ENCODE assay signal across 8 cellular contexts in genomic region chr7:43905209-43905946, GRCh38. TPM values are rescaled to one million over a fixed set of nuclear protein-coding genes. Genes with fewer than 3 reads are reported as not detected.
DNase-seq lines count a peak whose midpoint lies in the region; ATAC-seq and TF ChIP-seq lines count a peak whose summit lies in the region.

No MANE protein-coding gene starts in this region.

- 0 out of 2 replicates have a peak, but pooled peaks cover 3% of the 10 kb centered on the region for H3K27me3 ChIP-seq in SJCRH30

- no peaks in the 10 kb centered on the region for H3K36me3 Mint-ChIP-seq in natural killer cell

- TF ChIP-seq POLR2A in erythroblast (IDR thresholded peaks at IDR 0.05; ENCODE audit: low read length) = no peak

- H3K27ac Mint-ChIP-seq in natural killer cell = peak overlapping the region; percentile 81 to 82

- peak overlapping the region; percentile 95 for H3K4me3 Mint-ChIP-seq in natural killer cell

- no peaks in the 10 kb centered on the region for H3K9me3 ChIP-seq in SJCRH30 (replicated peaks)

- H3K4me3 ChIP-seq in GM12875 (ENCODE audit: low read depth, low read length) (peak overlapping the region; percentile 62), SJCRH30 (peak overlapping the region; percentile 77)

- peaks cover 18 to 37% of the 10 kb centered on the region in 2 donors for H3K4me1 Mint-ChIP-seq in natural killer cell

- TF ChIP-seq CTCF in GM12875 (IDR thresholded peaks at IDR 0.05; ENCODE audit: borderline replicate concordance, insufficient read depth, low read depth, low read length) (no peak), natural killer cell (IDR thresholded peaks at IDR 0.05) (no peak)

- H3K27me3 Mint-ChIP-seq in natural killer cell (ENCODE audit: low read depth in 2 of 2) = no peaks in the 10 kb centered on the region

- intact Hi-C loops in natural killer cell (cut with micrococcal nuclease) = no loop called here

- H3K9me3 Mint-ChIP-seq in natural killer cell = no peaks in the 10 kb centered on the region

- H3K27ac ChIP-seq in SJCRH30 = peak overlapping the region; percentile 31; the same call in 1 of the 2 replicates

- no peaks in the 10 kb centered on the region; the same call in none of the 2 replicates for H3K36me3 ChIP-seq in SJCRH30

- peak in 1 of 2 experiments; percentile 22 for DNase-seq in SJCRH30
- peak; percentile 13 to 28 for DNase-seq in erythroblast (lab: John Stamatoyannopoulos, UW)
- no peak for DNase-seq in natural killer cell
- DNase-seq in activated gamma-delta T cell treated with Interleukin-2 at 50 U/mL for 16 hours = no peak
- DNase-seq in NOMO-1 treated with dmso at 0.1 percent for 144 hours (lab: John Stamatoyannopoulos, UW; ENCODE audit: unreplicated experiment) = no peak

- ATAC-seq in natural killer cell (no peak), GM19397 (IDR thresholded peaks at IDR 0.05; ENCODE audit: unreplicated experiment) (no peak), HG03045 (IDR thresholded peaks at IDR 0.05; ENCODE audit: unreplicated experiment) (no peak)

- peaks cover 5% of the 10 kb centered on the region; the same call in 1 of the 2 replicates for H3K4me1 ChIP-seq in SJCRH30

RNA-seq across cellular contexts. Expression of gene URGCP, which starts 1.0 kb away (rescaled TPM):
- 17.4 and 19.6 TPM in 2 replicates for total RNA-seq in SJCRH30 (2014; rRNA removed; shearing (Covaris generic))
- 10 to 100 TPM; 11.5 to 24.4 (median 21.5) TPM for total RNA-seq in natural killer cell

RNA-seq across cellular contexts. Expression of gene UBE2D4, which starts 20.9 kb away (rescaled TPM):
- total RNA-seq in SJCRH30 (2014; rRNA removed; shearing (Covaris generic)) = 15.3 and 15.6 TPM in 2 replicates
- total RNA-seq in natural killer cell = 10 to 100 TPM in 1 of 3 donors, 1 to 10 TPM in 2; 5.3 to 10.6 (median 9.6) TPM

RNA-seq across cellular contexts. Expression of gene MRPS24, which starts 36.1 kb away (rescaled TPM):
- total RNA-seq in SJCRH30 (2014; rRNA removed; shearing (Covaris generic)) = 88.7 and 105 TPM in 2 replicates
- 10 to 100 TPM; 34.8 to 37.4 (median 35.7) TPM for total RNA-seq in natural killer cell

Comparison
In these comparisons a context has a peak if more than half of its experiments do, and no peak if none do; other contexts are left out.
1. DNase-seq: peak in erythroblast (2 of 2); none in natural killer cell (single experiment), activated gamma-delta T cell treated with Interleukin-2 at 50 U/mL for 16 hours (single experiment) and NOMO-1 treated with dmso at 0.1 percent for 144 hours (single experiment).